In the genomic region with DNA sequence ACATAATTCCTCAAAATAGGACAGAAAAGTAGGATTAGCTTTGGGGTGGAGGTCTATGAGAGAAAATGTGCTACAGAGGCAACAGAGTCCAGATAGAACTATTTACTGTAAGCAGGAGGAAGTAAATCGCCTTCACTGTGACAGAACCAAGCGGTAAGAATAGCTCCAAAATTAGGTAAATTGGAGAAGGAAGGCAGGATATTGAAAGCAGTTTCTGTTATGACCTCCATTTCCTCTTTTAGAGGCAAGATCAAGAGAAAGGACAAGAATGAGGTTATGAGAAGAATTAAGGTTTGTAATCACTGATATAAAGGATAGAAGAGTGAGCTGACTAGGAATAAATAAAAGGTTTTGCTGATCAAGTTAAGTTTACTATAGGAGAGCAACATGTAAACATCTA, we compare ENCODE assay signal across 15 cellular contexts.
DNase-seq lines count a peak whose midpoint lies in the region; ATAC-seq and TF ChIP-seq lines count a peak whose summit lies in the region.
"Had no signal": no experiment of that assay in that cellular context is flagged by ENCODE, and none has a peak within 500 bp of the region (broad histone marks: within the 10 kb centered on the region; RNA-seq: fewer than 3 reads in every experiment).

No MANE protein-coding gene starts in this region.

- H3K4me3 Mint-ChIP-seq in activated naive CD8-positive, alpha-beta T cell treated with anti-CD3 and anti-CD28 coated beads, Interleukin-2, amount 50 U/mL, for 24 hours: no peak overlapping the region
- H3K4me3 Mint-ChIP-seq: activated CD8-positive, alpha-beta T cell treated with anti-CD3 and anti-CD28 coated beads, Interleukin-2, amount 10 ng/mL, durations not matched to agents 7 days and 5 days; CD4-positive, CD25-positive, alpha-beta regulatory T cell had no signal

- H3K27ac ChIP-seq in neutrophil: peak overlapping the region; percentile 53
- H3K27ac ChIP-seq in effector memory CD4-positive, alpha-beta T cell (ENCODE audit: insufficient read depth, low read length, poor library complexity, severe bottlenecking): no peak overlapping the region
- H3K27ac ChIP-seq: brain microvascular endothelial cell had no signal

- no peak for TF ChIP-seq CTCF in neutrophil (IDR thresholded peaks at IDR 0.05)

- H3K4me3 ChIP-seq in neutrophil (ENCODE audit: low read depth in 1 of 2, low read length in 1 of 2): no peak overlapping the region
- H3K4me3 ChIP-seq in effector memory CD4-positive, alpha-beta T cell (ENCODE audit: insufficient read depth, low read depth, low read length, poor library complexity, severe bottlenecking): no peak overlapping the region
- H3K4me3 ChIP-seq: smooth muscle cell had no signal

- H3K9me3 ChIP-seq in neutrophil: no peaks in the 10 kb centered on the region
- H3K9me3 ChIP-seq in effector memory CD4-positive, alpha-beta T cell (ENCODE audit: control insufficient read depth, low read length): no peaks in the 10 kb centered on the region

- H3K27ac Mint-ChIP-seq in activated naive CD8-positive, alpha-beta T cell treated with anti-CD3 and anti-CD28 coated beads, Interleukin-2, amount 50 U/mL, for 24 hours: no peak overlapping the region
- H3K27ac Mint-ChIP-seq: activated CD8-positive, alpha-beta T cell treated with anti-CD3 and anti-CD28 coated beads, Interleukin-2, amount 10 ng/mL, durations not matched to agents 7 days and 5 days; CD4-positive, CD25-positive, alpha-beta regulatory T cell had no signal

- H3K27me3 ChIP-seq in neutrophil: no peaks in the 10 kb centered on the region
- no peaks in the 10 kb centered on the region for H3K27me3 ChIP-seq in effector memory CD4-positive, alpha-beta T cell (replicated peaks; ENCODE audit: control insufficient read depth, insufficient read depth, low read length, poor library complexity, severe bottlenecking)
- H3K27me3 ChIP-seq: brain microvascular endothelial cell had no signal

- H3K9me3 Mint-ChIP-seq in activated naive CD8-positive, alpha-beta T cell treated with anti-CD3 and anti-CD28 coated beads, Interleukin-2, amount 50 U/mL, for 24 hours: no peaks in the 10 kb centered on the region

- H3K36me3 Mint-ChIP-seq in activated naive CD8-positive, alpha-beta T cell treated with anti-CD3 and anti-CD28 coated beads, Interleukin-2, amount 50 U/mL, for 24 hours (ENCODE audit: low read depth): peaks cover 22% of the 10 kb centered on the region

- DNase-seq in NOMO-1 (lab: John Stamatoyannopoulos, UW; ENCODE audit: unreplicated experiment in 2 of 2): peak; percentile 61 to 94
- no peak for DNase-seq in activated naive CD8-positive, alpha-beta T cell treated with anti-CD3 and anti-CD28 coated beads, Interleukin-2, amount 50 U/mL, for 24 hours
- no peak for DNase-seq in cortex of kidney (lab: John Stamatoyannopoulos, UW)
- no peak for DNase-seq in effector memory CD4-positive, alpha-beta T cell
- no peak for DNase-seq in nucleus accumbens (lab: John Stamatoyannopoulos, UW)
- DNase-seq: activated CD8-positive, alpha-beta T cell treated with anti-CD3 and anti-CD28 coated beads, Interleukin-2, amount 10 ng/mL, durations not matched to agents 7 days and 5 days; brain microvascular endothelial cell; CD4-positive, CD25-positive, alpha-beta regulatory T cell; EL; NCI-H1417 treated with DMSO at 0.1 percent for 48 hours; NCI-H510A had no signal

- no peaks in the 10 kb centered on the region for H3K27me3 Mint-ChIP-seq in activated naive CD8-positive, alpha-beta T cell treated with anti-CD3 and anti-CD28 coated beads, Interleukin-2, amount 50 U/mL, for 24 hours
- H3K27me3 Mint-ChIP-seq: CD4-positive, CD25-positive, alpha-beta regulatory T cell had no signal

- H3K36me3 ChIP-seq in neutrophil: no peaks in the 10 kb centered on the region
- no peaks in the 10 kb centered on the region for H3K36me3 ChIP-seq in effector memory CD4-positive, alpha-beta T cell (ENCODE audit: control insufficient read depth, insufficient read depth, low read length)
- H3K36me3 ChIP-seq: brain microvascular endothelial cell had no signal

- peaks cover 3 to 6% of the 10 kb centered on the region in 2 experiments for H3K4me1 ChIP-seq in neutrophil (ENCODE audit: control insufficient read depth in 1 of 2, insufficient read depth in 1 of 2, low read depth in 1 of 2, low read length in 1 of 2)
- H3K4me1 ChIP-seq in effector memory CD4-positive, alpha-beta T cell (ENCODE audit: control insufficient read depth, insufficient read depth, low read length, poor library complexity, severe bottlenecking): no peaks in the 10 kb centered on the region

- ATAC-seq in GM18870 (IDR thresholded peaks at IDR 0.05; ENCODE audit: unreplicated experiment) (peak; percentile 36), HG02981 (IDR thresholded peaks at IDR 0.05; ENCODE audit: unreplicated experiment) (peak; percentile 69)
- no peak for ATAC-seq in activated naive CD8-positive, alpha-beta T cell treated with anti-CD3 and anti-CD28 coated beads, Interleukin-2, amount 50 U/mL, for 24 hours
- ATAC-seq: activated CD8-positive, alpha-beta T cell treated with anti-CD3 and anti-CD28 coated beads, Interleukin-2, amount 10 ng/mL, durations not matched to agents 7 days and 5 days had no signal

- no peaks in the 10 kb centered on the region for H3K4me1 Mint-ChIP-seq in activated naive CD8-positive, alpha-beta T cell treated with anti-CD3 and anti-CD28 coated beads, Interleukin-2, amount 50 U/mL, for 24 hours

Comparison
In these comparisons a context has a peak if more than half of its experiments do, and no peak if none do; other contexts are left out.
1. DNase-seq: peak in NOMO-1 (2 of 2); none in activated naive CD8-positive, alpha-beta T cell treated with anti-CD3 and anti-CD28 coated beads, Interleukin-2, amount 50 U/mL, for 24 hours (single experiment), cortex of kidney (single experiment), effector memory CD4-positive, alpha-beta T cell (0 of 3) and nucleus accumbens (0 of 56).